ENCODE assay signal across 1 cellular context in the genomic region with DNA sequence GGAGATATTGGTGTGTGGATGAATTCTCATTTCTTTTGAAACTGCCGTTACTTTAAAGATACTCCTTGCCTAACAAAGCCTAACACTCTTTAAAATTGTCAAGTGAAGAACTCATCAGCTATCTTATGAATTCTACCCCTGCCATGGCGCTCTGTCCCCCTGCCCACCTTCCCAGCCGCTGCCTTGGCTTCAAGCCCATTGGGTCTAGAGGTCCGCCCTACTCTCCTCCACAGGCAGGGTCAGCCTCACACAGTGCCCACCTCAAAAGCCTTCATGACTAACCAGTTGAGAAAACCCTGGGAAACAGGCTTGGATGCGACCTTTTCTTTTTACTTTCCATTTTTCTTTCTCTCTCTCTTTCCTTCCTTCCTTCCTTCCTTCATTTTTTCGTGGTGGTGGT.
TF ChIP-seq lines count a peak whose summit lies in the region.

No MANE protein-coding gene starts in this region.

TF ChIP-seq in GM23338, 12 proteins besides CTCF, POLR2A, EP300 and RAD21 (continued from another document):
- TF ChIP-seq REST (IDR thresholded peaks at IDR 0.05; ENCODE audit: unreplicated experiment) (no peak), NANOG (IDR thresholded peaks at IDR 0.05; ENCODE audit: borderline replicate concordance) (no peak), EZH2phosphoT487 (IDR thresholded peaks at IDR 0.05; ENCODE audit: unreplicated experiment) (no peak), ETS1 (IDR thresholded peaks at IDR 0.05) (no peak)
- TF ChIP-seq, protein P1, sequence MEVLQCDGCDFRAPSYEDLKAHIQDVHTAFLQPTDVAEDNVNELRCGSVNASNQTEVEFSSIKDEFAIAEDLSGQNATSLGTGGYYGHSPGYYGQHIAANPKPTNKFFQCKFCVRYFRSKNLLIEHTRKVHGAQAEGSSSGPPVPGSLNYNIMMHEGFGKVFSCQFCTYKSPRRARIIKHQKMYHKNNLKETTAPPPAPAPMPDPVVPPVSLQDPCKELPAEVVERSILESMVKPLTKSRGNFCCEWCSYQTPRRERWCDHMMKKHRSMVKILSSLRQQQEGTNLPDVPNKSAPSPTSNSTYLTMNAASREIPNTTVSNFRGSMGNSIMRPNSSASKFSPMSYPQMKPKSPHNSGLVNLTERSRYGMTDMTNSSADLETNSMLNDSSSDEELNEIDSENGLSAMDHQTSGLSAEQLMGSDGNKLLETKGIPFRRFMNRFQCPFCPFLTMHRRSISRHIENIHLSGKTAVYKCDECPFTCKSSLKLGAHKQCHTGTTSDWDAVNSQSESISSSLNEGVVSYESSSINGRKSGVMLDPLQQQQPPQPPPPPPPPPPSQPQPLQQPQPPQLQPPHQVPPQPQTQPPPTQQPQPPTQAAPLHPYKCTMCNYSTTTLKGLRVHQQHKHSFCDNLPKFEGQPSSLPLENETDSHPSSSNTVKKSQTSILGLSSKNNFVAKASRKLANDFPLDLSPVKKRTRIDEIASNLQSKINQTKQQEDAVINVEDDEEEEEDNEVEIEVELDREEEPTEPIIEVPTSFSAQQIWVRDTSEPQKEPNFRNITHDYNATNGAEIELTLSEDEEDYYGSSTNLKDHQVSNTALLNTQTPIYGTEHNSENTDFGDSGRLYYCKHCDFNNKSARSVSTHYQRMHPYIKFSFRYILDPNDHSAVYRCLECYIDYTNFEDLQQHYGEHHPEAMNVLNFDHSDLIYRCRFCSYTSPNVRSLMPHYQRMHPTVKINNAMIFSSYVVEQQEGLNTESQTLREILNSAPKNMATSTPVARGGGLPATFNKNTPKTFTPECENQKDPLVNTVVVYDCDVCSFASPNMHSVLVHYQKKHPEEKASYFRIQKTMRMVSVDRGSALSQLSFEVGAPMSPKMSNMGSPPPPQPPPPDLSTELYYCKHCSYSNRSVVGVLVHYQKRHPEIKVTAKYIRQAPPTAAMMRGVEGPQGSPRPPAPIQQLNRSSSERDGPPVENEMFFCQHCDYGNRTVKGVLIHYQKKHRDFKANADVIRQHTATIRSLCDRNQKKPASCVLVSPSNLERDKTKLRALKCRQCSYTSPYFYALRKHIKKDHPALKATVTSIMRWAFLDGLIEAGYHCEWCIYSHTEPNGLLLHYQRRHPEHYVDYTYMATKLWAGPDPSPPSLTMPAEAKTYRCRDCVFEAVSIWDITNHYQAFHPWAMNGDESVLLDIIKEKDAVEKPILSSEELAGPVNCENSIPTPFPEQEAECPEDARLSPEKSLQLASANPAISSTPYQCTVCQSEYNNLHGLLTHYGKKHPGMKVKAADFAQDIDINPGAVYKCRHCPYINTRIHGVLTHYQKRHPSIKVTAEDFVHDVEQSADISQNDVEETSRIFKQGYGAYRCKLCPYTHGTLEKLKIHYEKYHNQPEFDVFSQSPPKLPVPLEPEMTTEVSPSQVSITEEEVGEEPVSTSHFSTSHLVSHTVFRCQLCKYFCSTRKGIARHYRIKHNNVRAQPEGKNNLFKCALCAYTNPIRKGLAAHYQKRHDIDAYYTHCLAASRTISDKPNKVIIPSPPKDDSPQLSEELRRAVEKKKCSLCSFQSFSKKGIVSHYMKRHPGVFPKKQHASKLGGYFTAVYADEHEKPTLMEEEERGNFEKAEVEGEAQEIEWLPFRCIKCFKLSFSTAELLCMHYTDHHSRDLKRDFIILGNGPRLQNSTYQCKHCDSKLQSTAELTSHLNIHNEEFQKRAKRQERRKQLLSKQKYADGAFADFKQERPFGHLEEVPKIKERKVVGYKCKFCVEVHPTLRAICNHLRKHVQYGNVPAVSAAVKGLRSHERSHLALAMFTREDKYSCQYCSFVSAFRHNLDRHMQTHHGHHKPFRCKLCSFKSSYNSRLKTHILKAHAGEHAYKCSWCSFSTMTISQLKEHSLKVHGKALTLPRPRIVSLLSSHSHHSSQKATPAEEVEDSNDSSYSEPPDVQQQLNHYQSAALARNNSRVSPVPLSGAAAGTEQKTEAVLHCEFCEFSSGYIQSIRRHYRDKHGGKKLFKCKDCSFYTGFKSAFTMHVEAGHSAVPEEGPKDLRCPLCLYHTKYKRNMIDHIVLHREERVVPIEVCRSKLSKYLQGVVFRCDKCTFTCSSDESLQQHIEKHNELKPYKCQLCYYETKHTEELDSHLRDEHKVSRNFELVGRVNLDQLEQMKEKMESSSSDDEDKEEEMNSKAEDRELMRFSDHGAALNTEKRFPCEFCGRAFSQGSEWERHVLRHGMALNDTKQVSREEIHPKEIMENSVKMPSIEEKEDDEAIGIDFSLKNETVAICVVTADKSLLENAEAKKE (CRISPR knock-in tag; IDR thresholded peaks at IDR 0.05) = no peak
